Comparison of ENCODE assay signal across 32 cellular contexts in genomic region chr7:42108803-42109528, GRCh38.
A peak's percentile ranks its signal among the peaks of the same experiment; 100 is the strongest.
DNase-seq lines count a peak whose midpoint lies in the region; ATAC-seq and TF ChIP-seq lines count a peak whose summit lies in the region.
"Had no signal": no experiment of that assay in that cellular context is flagged by ENCODE, and none has a peak within 500 bp of the region (broad histone marks: within the 10 kb centered on the region; RNA-seq: fewer than 3 reads in every experiment).

No MANE protein-coding gene starts in this region.

- H3K4me1 ChIP-seq in mesendoderm (ENCODE audit: control insufficient read depth, low read depth, low read length) (peaks cover 30% of the 10 kb centered on the region), rectal smooth muscle tissue (ENCODE audit: control insufficient read depth, insufficient read depth, low read length) (peaks cover 40% of the 10 kb centered on the region)

- no peak overlapping the region for H3K18ac ChIP-seq in mesendoderm (ENCODE audit: low read length)

- H3K4me1 Mint-ChIP-seq in brain (peaks cover 77% of the 10 kb centered on the region), Calu3 (ENCODE audit: low read depth, unreplicated experiment) (no peaks in the 10 kb centered on the region)
- H3K4me1 Mint-ChIP-seq in activated CD8-positive, alpha-beta T cell treated with anti-CD3 and anti-CD28 coated beads, Interleukin-2, amount 10 ng/mL, durations not matched to agents 7 days and 5 days (ENCODE audit: low read depth), result no peaks in the 10 kb centered on the region
- H3K4me1 Mint-ChIP-seq: activated T-helper 17 cell treated with anti-CD3 and anti-CD28 coated beads, Interleukin-2, amount 50 U/mL, for 72 hours; CD14-positive monocyte; IgD-negative memory B cell; memory B cell; stimulated activated memory B cell treated with anti-CD40 and anti-IgM and Interleukin-4, amounts not matched to agents 10 μg/mL and 1 μg/mL and 100 μg/mL, for 72 hours had no signal

- CTCF ChIA-PET in activated CD8-positive, alpha-beta T cell treated with anti-CD3 and anti-CD28 coated beads, Interleukin-2, amount 10 ng/mL, durations not matched to agents 7 days and 5 days (lab: Charles Lee), result no interaction called here
- CTCF ChIA-PET in Calu3 (lab: Charles Lee), result no interaction called here

- H3K4me2 ChIP-seq in mesendoderm (ENCODE audit: low read length), result no peak overlapping the region

- H3K23ac ChIP-seq in mesendoderm (ENCODE audit: low read length), result no peak overlapping the region

- WGBS in mesendoderm (ENCODE audit: extremely low coverage, insufficient coverage, low lambda C conversion rate), result no CpG with 5 or more reads among the region's 7 CpGs

- no peaks in the 10 kb centered on the region for H3K27me3 ChIP-seq in mesendoderm (ENCODE audit: insufficient read depth, low read length, poor library complexity)
- no peaks in the 10 kb centered on the region for H3K27me3 ChIP-seq in rectal smooth muscle tissue (ENCODE audit: control insufficient read depth, insufficient read depth, low read length)

- ATAC-seq in Right ventricle myocardium inferior (peak; percentile 38), HG03342 (IDR thresholded peaks at IDR 0.05; ENCODE audit: unreplicated experiment) (no peak)
- no peak for ATAC-seq in activated CD8-positive, alpha-beta T cell treated with anti-CD3 and anti-CD28 coated beads, Interleukin-2, amount 10 ng/mL, durations not matched to agents 7 days and 5 days
- ATAC-seq: activated CD8-positive, alpha-beta T cell treated with anti-CD3 and anti-CD28 coated beads for 36 hours; activated naive CD4-positive, alpha-beta T cell treated with anti-CD3 and anti-CD28 coated beads, Interleukin-2, amount 50 U/mL, for 72 hours; activated T-helper 17 cell treated with anti-CD3 and anti-CD28 coated beads, Interleukin-2, amount 50 U/mL, for 72 hours; HCT116; psoas muscle; stimulated activated memory B cell treated with anti-CD40 and anti-IgM and Interleukin-4, amounts not matched to agents 10 μg/mL and 1 μg/mL and 100 μg/mL, for 72 hours; T-helper 17 cell had no signal

- no peak overlapping the region for H4K5ac ChIP-seq in mesendoderm (ENCODE audit: low read length)

- intact Hi-C loops in Right ventricle myocardium inferior (cut with DNase I), result no loop called here
- intact Hi-C loops in cardiac septum (cut with DNase I), result no loop called here
- intact Hi-C loops in Calu3 (cut with micrococcal nuclease; ENCODE audit: unreplicated experiment), result no loop called here

- TF ChIP-seq CTCF in brain (conservative IDR thresholded peaks at IDR 0.05) (no peak), Calu3 (IDR thresholded peaks at IDR 0.05; ENCODE audit: unreplicated experiment) (no peak)

- H3K9ac ChIP-seq in mesendoderm (ENCODE audit: low read length) (no peak overlapping the region), rectal smooth muscle tissue (ENCODE audit: low read length) (no peak overlapping the region)

- no peak overlapping the region for H3K56ac ChIP-seq in mesendoderm (ENCODE audit: low read length)

- H3K79me1 ChIP-seq in mesendoderm (ENCODE audit: low read length), result no peaks in the 10 kb centered on the region

- H3K27me3 Mint-ChIP-seq in brain (peaks cover 4% of the 10 kb centered on the region), Calu3 (ENCODE audit: unreplicated experiment) (peaks cover 47% of the 10 kb centered on the region)
- peaks cover 3% of the 10 kb centered on the region for H3K27me3 Mint-ChIP-seq in activated CD8-positive, alpha-beta T cell treated with anti-CD3 and anti-CD28 coated beads, Interleukin-2, amount 10 ng/mL, durations not matched to agents 7 days and 5 days (ENCODE audit: low read depth)

- H2BK120ac ChIP-seq in mesendoderm (ENCODE audit: low read depth, low read length), result no peak overlapping the region

- H2BK15ac ChIP-seq in mesendoderm (replicated peaks; ENCODE audit: low read depth), result no peak overlapping the region

- H3K4ac ChIP-seq in mesendoderm (ENCODE audit: low read depth, low read length), result no peak overlapping the region

- H3K27ac Mint-ChIP-seq in brain (peak overlapping the region in 4 of 5 experiments; percentile 16 to 81 (median 28)), Calu3 (ENCODE audit: unreplicated experiment) (no peak overlapping the region)
- H3K27ac Mint-ChIP-seq in activated CD8-positive, alpha-beta T cell treated with anti-CD3 and anti-CD28 coated beads, Interleukin-2, amount 10 ng/mL, durations not matched to agents 7 days and 5 days, result no peak overlapping the region
- H3K27ac Mint-ChIP-seq: activated CD8-positive, alpha-beta T cell treated with anti-CD3 and anti-CD28 coated beads for 36 hours; activated naive CD4-positive, alpha-beta T cell treated with anti-CD3 and anti-CD28 coated beads, Interleukin-2, amount 50 U/mL, for 72 hours; activated T-helper 17 cell treated with anti-CD3 and anti-CD28 coated beads, Interleukin-2, amount 50 U/mL, for 72 hours; CD14-positive monocyte; IgD-negative memory B cell; memory B cell; stimulated activated memory B cell treated with anti-CD40 and anti-IgM and Interleukin-4, amounts not matched to agents 10 μg/mL and 1 μg/mL and 100 μg/mL, for 72 hours; T-helper 17 cell had no signal

- no TSS peak for BruUV-seq in Calu3 (replicated peaks; lab: Mats Ljungman, UMichigan)

- no peak for DNase-seq in Right ventricle myocardium inferior (ENCODE audit: missing footprints)
- DNase-seq in cardiac septum (ENCODE audit: low spot score), result no peak
- DNase-seq in mesendoderm, result peak; percentile 65
- no peak for DNase-seq in activated CD8-positive, alpha-beta T cell treated with anti-CD3 and anti-CD28 coated beads, Interleukin-2, amount 10 ng/mL, durations not matched to agents 7 days and 5 days
- DNase-seq in Calu3, result no peak
- DNase-seq: 8988T; activated CD4-positive, alpha-beta T cell treated with anti-CD3 and anti-CD28 coated beads for 1 hour; activated CD8-positive, alpha-beta T cell treated with anti-CD3 and anti-CD28 coated beads for 36 hours; amygdala; Caco-2; DMS79; effector CD8-positive, alpha-beta T cell; foreskin melanocyte; left cardiac atrium; NCI-H1436 treated with DMSO at 0.1 percent for 48 hours; NCI-H2081 treated with DMSO at 0.1 percent for 48 hours; NCI-H2227 treated with DMSO at 0.1 percent for 48 hours; NCI-H526; NK-92 treated with Interleukin-12 subunit alpha and Interleukin-12 subunit beta, amount 100 ng/mL, for 24 hours; psoas muscle; SHP77; T-helper 17 cell had no signal

- peak overlapping the region in 2 of 5 experiments; percentile 56 to 63 for H3K4me3 Mint-ChIP-seq in brain
- no peak overlapping the region for H3K4me3 Mint-ChIP-seq in activated CD8-positive, alpha-beta T cell treated with anti-CD3 and anti-CD28 coated beads, Interleukin-2, amount 10 ng/mL, durations not matched to agents 7 days and 5 days
- H3K4me3 Mint-ChIP-seq in Calu3 (ENCODE audit: low read depth, unreplicated experiment), result no peak overlapping the region
- H3K4me3 Mint-ChIP-seq: activated CD8-positive, alpha-beta T cell treated with anti-CD3 and anti-CD28 coated beads for 36 hours; activated T-helper 17 cell treated with anti-CD3 and anti-CD28 coated beads, Interleukin-2, amount 50 U/mL, for 72 hours; CD14-positive monocyte; IgD-negative memory B cell; memory B cell; stimulated activated memory B cell treated with anti-CD40 and anti-IgM and Interleukin-4, amounts not matched to agents 10 μg/mL and 1 μg/mL and 100 μg/mL, for 72 hours; T-helper 17 cell had no signal

- H3K36me3 ChIP-seq in mesendoderm (ENCODE audit: control insufficient read depth, insufficient read depth, low read length) (no peaks in the 10 kb centered on the region), rectal smooth muscle tissue (ENCODE audit: control insufficient read depth, insufficient read depth, low read length) (no peaks in the 10 kb centered on the region)

- no peak overlapping the region for H2BK5ac ChIP-seq in mesendoderm (ENCODE audit: low read length)

- H3K9me3 Mint-ChIP-seq in brain (no peaks in the 10 kb centered on the region), Calu3 (ENCODE audit: low read depth, unreplicated experiment) (peaks cover 3% of the 10 kb centered on the region)
- no peaks in the 10 kb centered on the region for H3K9me3 Mint-ChIP-seq in activated CD8-positive, alpha-beta T cell treated with anti-CD3 and anti-CD28 coated beads, Interleukin-2, amount 10 ng/mL, durations not matched to agents 7 days and 5 days (ENCODE audit: insufficient read depth)
- H3K9me3 Mint-ChIP-seq: activated CD8-positive, alpha-beta T cell treated with anti-CD3 and anti-CD28 coated beads for 36 hours; activated naive CD4-positive, alpha-beta T cell treated with anti-CD3 and anti-CD28 coated beads, Interleukin-2, amount 50 U/mL, for 72 hours; activated T-helper 17 cell treated with anti-CD3 and anti-CD28 coated beads, Interleukin-2, amount 50 U/mL, for 72 hours; memory B cell; stimulated activated memory B cell treated with anti-CD40 and anti-IgM and Interleukin-4, amounts not matched to agents 10 μg/mL and 1 μg/mL and 100 μg/mL, for 72 hours had no signal

- POLR2A ChIA-PET in activated CD8-positive, alpha-beta T cell treated with anti-CD3 and anti-CD28 coated beads, Interleukin-2, amount 10 ng/mL, durations not matched to agents 7 days and 5 days (lab: Charles Lee), result no interaction called here

- H2AK5ac ChIP-seq in mesendoderm (ENCODE audit: low read length), result no peak overlapping the region

- peaks cover 5% of the 10 kb centered on the region for H3K36me3 Mint-ChIP-seq in brain
- H3K36me3 Mint-ChIP-seq in activated CD8-positive, alpha-beta T cell treated with anti-CD3 and anti-CD28 coated beads, Interleukin-2, amount 10 ng/mL, durations not matched to agents 7 days and 5 days (ENCODE audit: low read depth), result no peaks in the 10 kb centered on the region
- no peaks in the 10 kb centered on the region for H3K36me3 Mint-ChIP-seq in Calu3 (ENCODE audit: insufficient read depth, unreplicated experiment)
- H3K36me3 Mint-ChIP-seq: activated naive CD4-positive, alpha-beta T cell treated with anti-CD3 and anti-CD28 coated beads, Interleukin-2, amount 50 U/mL, for 72 hours; CD14-positive monocyte; IgD-negative memory B cell; memory B cell; stimulated activated memory B cell treated with anti-CD40 and anti-IgM and Interleukin-4, amounts not matched to agents 10 μg/mL and 1 μg/mL and 100 μg/mL, for 72 hours had no signal

- H3K79me2 ChIP-seq in mesendoderm (ENCODE audit: control insufficient read depth, insufficient read depth, low read length), result no peaks in the 10 kb centered on the region

- H4K8ac ChIP-seq in mesendoderm (ENCODE audit: low read depth, low read length), result no peak overlapping the region

- H3K4me3 ChIP-seq in mesendoderm (ENCODE audit: low read length), result no peak overlapping the region
- H3K4me3 ChIP-seq in rectal smooth muscle tissue (ENCODE audit: low read length), result no peak overlapping the region
- H3K4me3 ChIP-seq: psoas muscle had no signal

- no peak overlapping the region for H3K27ac ChIP-seq in mesendoderm (ENCODE audit: low read depth, low read length)
- H3K27ac ChIP-seq in rectal smooth muscle tissue (ENCODE audit: low read depth, low read length), result peak overlapping the region; percentile 0
- H3K27ac ChIP-seq: psoas muscle had no signal

Comparison
In these comparisons a context has a peak if more than half of its experiments do, and no peak if none do; other contexts are left out.
1. H3K27ac Mint-ChIP-seq: peak in brain (4 of 5); none in activated CD8-positive, alpha-beta T cell treated with anti-CD3 and anti-CD28 coated beads, Interleukin-2, amount 10 ng/mL, durations not matched to agents 7 days and 5 days (single experiment) and Calu3 (single experiment).